In genomic region chr14:93936926-93937325, GRCh38 we compare ENCODE assay signal across 22 cellular contexts. TPM values are rescaled to one million over a fixed set of nuclear protein-coding genes. Genes with fewer than 3 reads are reported as not detected.
"Had no signal": no experiment of that assay in that cellular context is flagged by ENCODE, and none has a peak within 500 bp of the region (broad histone marks: within the 10 kb centered on the region; RNA-seq: fewer than 3 reads in every experiment).

No MANE protein-coding gene starts in this region.

- H3K9me3 ChIP-seq: lower lobe of right lung, mucosa of descending colon, prostate gland, thoracic aorta, tibial nerve, upper lobe of left lung had no signal

- ATAC-seq: effector memory CD8-positive, alpha-beta T cell; left ventricle myocardium superior; mucosa of descending colon; natural killer cell treated with Interleukin-12 subunit alpha and Interleukin-12 subunit beta and Interleukin-15 and Interleukin-18, amount 100 ng/mL, for 72 hours; right cardiac atrium had no signal

- DNase-seq: cerebellar nuclear complex; cortex of kidney; effector memory CD8-positive, alpha-beta T cell; foreskin melanocyte; left ventricle myocardium superior; lower lobe of right lung; mucosa of descending colon; naive B cell; stimulated activated CD4-positive, alpha-beta T cell treated with anti-CD3 and anti-CD28 coated beads, Interleukin-2, amount 100 ng/mL, for 48 hours; stimulated activated naive B cell treated with anti-CD40 and anti-IgM and Interleukin-4, amounts not matched to agents 10 μg/mL and 1 μg/mL and 100 μg/mL, for 72 hours had no signal

- H3K36me3 ChIP-seq: lower lobe of right lung, prostate gland, tibial nerve, upper lobe of left lung had no signal

- H3K4me1 ChIP-seq: prostate gland had no signal

- H3K27ac ChIP-seq: lower lobe of right lung, prostate gland, thoracic aorta, tibial nerve, upper lobe of left lung had no signal

- H3K4me3 ChIP-seq: lower lobe of right lung, mucosa of descending colon, prostate gland, thoracic aorta, tibial nerve, upper lobe of left lung had no signal

RNA-seq across cellular contexts. Expression of gene FAM181A, which starts 9.8 kb away (rescaled TPM):
- total RNA-seq: dermis microvascular lymphatic vessel endothelial cell; esophagus mucosa; glomerular endothelial cell; left ventricle myocardium superior; mucosa of descending colon; natural killer cell treated with Interleukin-12 subunit alpha and Interleukin-12 subunit beta and Interleukin-15 and Interleukin-18, amount 100 ng/mL, for 72 hours; osteocyte; renal cortical epithelial cell; right cardiac atrium; thoracic aorta; tibial nerve had no signal
- polyA plus RNA-seq: right cardiac atrium, small intestine had no signal

RNA-seq across cellular contexts. Expression of gene ASB2, which starts 39.4 kb away (rescaled TPM):
- total RNA-seq: dermis microvascular lymphatic vessel endothelial cell had no signal
